18 cellular contexts compared by ENCODE assay signal in the genomic region with DNA sequence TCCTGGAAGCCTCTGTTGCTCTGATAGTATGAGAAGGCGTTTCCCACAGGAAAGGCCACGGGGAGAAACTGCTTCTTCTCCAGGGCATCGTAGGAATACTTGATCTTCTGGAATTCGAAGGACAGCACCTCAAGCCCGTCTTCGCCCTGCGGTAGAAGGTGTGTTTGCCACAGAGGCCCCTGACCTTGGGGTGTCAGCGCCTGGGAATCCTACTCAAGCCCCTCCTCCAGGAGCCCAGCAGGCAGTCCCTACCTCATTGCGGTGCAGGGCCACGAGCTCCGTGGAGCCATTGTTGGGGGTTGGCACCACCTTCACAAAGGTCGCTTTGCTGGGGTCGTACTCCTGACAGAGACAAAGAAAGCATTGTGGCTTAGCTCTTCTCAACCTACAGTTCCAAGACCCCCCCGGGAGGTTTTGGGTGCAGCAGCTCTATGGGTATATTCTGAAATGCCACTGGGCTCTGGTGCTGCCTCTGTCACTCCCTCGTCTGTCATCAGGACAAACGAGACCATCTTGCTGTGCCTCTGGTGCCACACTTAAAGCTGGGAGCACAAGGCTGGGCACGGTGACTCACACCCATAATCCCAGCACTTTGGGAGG. TPM values are rescaled to one million over a fixed set of nuclear protein-coding genes. Genes with fewer than 3 reads are reported as not detected.
"Had no signal": no experiment of that assay in that cellular context is flagged by ENCODE, and none has a peak within 500 bp of the region (broad histone marks: within the 10 kb centered on the region; RNA-seq: fewer than 3 reads in every experiment).

No MANE protein-coding gene starts in this region.

- DNase-seq: activated CD4-positive, alpha-beta T cell treated with anti-CD3 and anti-CD28 coated beads, Interleukin-2, amount 50 U/mL, for 1 hour; activated effector memory CD4-positive, alpha-beta T cell treated with anti-CD3 and anti-CD28 coated beads, Interleukin-2, amount 50 U/mL, for 16 hours; activated T-cell treated with anti-CD3 and anti-CD28 coated beads, Interleukin-2, amount 50 U/mL, for 48 hours; dermis blood vessel endothelial cell; effector memory CD8-positive, alpha-beta T cell; foreskin melanocyte; stimulated activated CD4-positive, alpha-beta T cell treated with anti-CD3 and anti-CD28 coated beads, Interleukin-2, amount 100 ng/mL, for 48 hours; stimulated activated naive CD4-positive, alpha-beta T cell treated with Interleukin-2 at 50 U/mL for 16 hours; SW 1271; transverse colon had no signal

- H3K4me3 ChIP-seq: ascending aorta, breast epithelium, lung, neural progenitor cell, ovary, transverse colon had no signal

- H3K27ac Mint-ChIP-seq: mesothelial cell of epicardium, neural progenitor cell had no signal

- H3K9ac ChIP-seq: neural progenitor cell had no signal

- ATAC-seq: activated CD4-positive, CD25-positive, alpha-beta regulatory T cell treated with anti-CD3 and anti-CD28 coated beads, Interleukin-2, amount 50 U/mL, for 24 hours; effector memory CD8-positive, alpha-beta T cell had no signal

- H3K27me3 ChIP-seq: ascending aorta, breast epithelium, neural progenitor cell, ovary, transverse colon had no signal

- H3K4me3 Mint-ChIP-seq: effector memory CD8-positive, alpha-beta T cell; mesothelial cell of epicardium had no signal

- H3K9me3 Mint-ChIP-seq: effector memory CD8-positive, alpha-beta T cell; mesothelial cell of epicardium; neural progenitor cell had no signal

- H3K9me3 ChIP-seq: ascending aorta, breast epithelium, ovary, transverse colon had no signal

- H3K27ac ChIP-seq: ascending aorta, breast epithelium, epithelial cell of prostate, neural progenitor cell, ovary, transverse colon had no signal

- H3K27me3 Mint-ChIP-seq: effector memory CD8-positive, alpha-beta T cell had no signal

- H3K36me3 ChIP-seq: neural progenitor cell, ovary had no signal

RNA-seq across cellular contexts. Expression of gene PBX4, which starts 41.3 kb away (rescaled TPM):
- total RNA-seq: ascending aorta, dermis blood vessel endothelial cell had no signal
